In the genomic region with DNA sequence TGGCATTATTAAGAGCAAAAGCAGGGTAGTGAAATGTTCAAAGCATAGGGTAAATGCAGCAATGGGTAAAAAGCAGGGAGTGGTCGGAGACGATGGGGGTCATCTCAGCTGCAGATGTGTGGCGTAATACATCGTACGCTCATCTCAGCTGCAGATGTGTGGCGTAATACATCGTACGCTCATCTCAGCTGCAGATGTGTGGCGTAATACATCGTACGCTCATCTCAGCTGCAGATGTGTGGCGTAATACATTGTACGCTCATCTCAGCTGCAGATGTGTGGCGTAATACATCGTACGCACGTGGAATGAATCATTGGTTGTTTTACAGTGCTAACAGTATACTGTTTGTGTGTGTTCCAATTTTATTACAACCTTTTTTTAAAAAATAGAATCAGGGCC, we compare ENCODE assay signal across 7 cellular contexts. TPM values are rescaled to one million over a fixed set of nuclear protein-coding genes. Genes with fewer than 3 reads are reported as not detected.
DNase-seq lines count a peak whose midpoint lies in the region; ATAC-seq and TF ChIP-seq lines count a peak whose summit lies in the region.
"Not testable (repeated sequence)": the region's sequence is repeated elsewhere in the genome, so short reads cannot be mapped to it uniquely, and the experiment has no call there.

No MANE protein-coding gene starts in this region.

- H3K56ac ChIP-seq in IMR-90 (ENCODE audit: extremely low read depth, insufficient read depth, low read length) = not testable (repeated sequence)

- BruUV-seq in IMR-90 (replicated peaks; lab: Mats Ljungman, UMichigan); MCF 10A (replicated peaks; lab: Mats Ljungman, UMichigan): not testable (repeated sequence)

- H3K27me3 ChIP-seq in IMR-90 (ENCODE audit: control insufficient read depth, insufficient read depth, low read length); naive thymus-derived CD4-positive, alpha-beta T cell (ENCODE audit: control insufficient read depth in 2 of 2, insufficient read depth in 2 of 2, low read length in 2 of 2): not testable (repeated sequence)

- ATAC-seq in IMR-90 (ENCODE audit: low read depth) = peak; percentile 21; the same call in 1 of the 2 replicates
- ATAC-seq in naive thymus-derived CD4-positive, alpha-beta T cell = peak; percentile 70

- not testable (repeated sequence) for H3K36me3 Mint-ChIP-seq in MCF 10A (ENCODE audit: insufficient read depth, unreplicated experiment)
- peaks cover 3 to 29% (median 8%) of the 10 kb centered on the region in 5 donors for H3K36me3 Mint-ChIP-seq in naive thymus-derived CD4-positive, alpha-beta T cell

- H4K91ac ChIP-seq in IMR-90 (ENCODE audit: insufficient read depth, low read depth, low read length) = not testable (repeated sequence)

- not testable (repeated sequence) for H2BK120ac ChIP-seq in IMR-90 (ENCODE audit: low read depth, low read length)

- not testable (repeated sequence) for H3K4me2 ChIP-seq in IMR-90 (ENCODE audit: low read depth, low read length)

- not testable (repeated sequence) for H3K18ac ChIP-seq in IMR-90 (ENCODE audit: low read depth, low read length)

- not testable (repeated sequence) for H3K23ac ChIP-seq in IMR-90 (ENCODE audit: low read depth, low read length)

- peak; percentile 26 for DNase-seq in EL
- DNase-seq in IMR-90 = peak; percentile 73
- peak; percentile 43 for DNase-seq in NOMO-1 treated with DMSO at 0.1 percent for 48 hours (lab: John Stamatoyannopoulos, UW; ENCODE audit: unreplicated experiment)
- peak; percentile 7 for DNase-seq in SKM-1 treated with dmso at 0.1 percent for 144 hours (lab: John Stamatoyannopoulos, UW; ENCODE audit: unreplicated experiment)
- peak; percentile 66 for DNase-seq in MCF 10A (ENCODE audit: unreplicated experiment)
- DNase-seq in fibroblast of peridontal ligament (ENCODE audit: extremely low read depth) = peak; percentile 73
- not testable (repeated sequence) for DNase-seq in naive thymus-derived CD4-positive, alpha-beta T cell

- H2AFZ ChIP-seq in IMR-90 (replicated peaks; ENCODE audit: low read length, poor library complexity) = not testable (repeated sequence)

- not testable (repeated sequence) for H2BK5ac ChIP-seq in IMR-90 (ENCODE audit: low read depth, low read length, poor library complexity, severe bottlenecking)

- H3K9me3 ChIP-seq in IMR-90 (ENCODE audit: control insufficient read depth, insufficient read depth, low read length); naive thymus-derived CD4-positive, alpha-beta T cell (ENCODE audit: control insufficient read depth in 2 of 3, low read length in 3 of 3): not testable (repeated sequence)

- POLR2A ChIA-PET in IMR-90 (lab: Charles Lee; ENCODE audit: unreplicated experiment); naive thymus-derived CD4-positive, alpha-beta T cell (lab: Charles Lee): not testable (repeated sequence)
- POLR2A ChIA-PET in MCF 10A (lab: Yijun Ruan, JAX) = interaction anchor here (1.1 to 2.0 kb wide), 4 partner anchors 10 to 293 kb away, joined by 3 to 7 read pairs (median 4); no protein-coding TSS in a partner anchor

- H2BK15ac ChIP-seq in IMR-90 (ENCODE audit: low read depth, low read length) = not testable (repeated sequence)

- H3K9ac ChIP-seq in IMR-90 (ENCODE audit: low read depth, low read length) = not testable (repeated sequence)

- H3K9me1 ChIP-seq in IMR-90 (ENCODE audit: insufficient read depth, low read length) = peaks cover 13% of the 10 kb centered on the region; the same call in 1 of the 2 replicates

- not testable (repeated sequence) for H3K4me1 Mint-ChIP-seq in MCF 10A (ENCODE audit: insufficient read depth, unreplicated experiment)
- H3K4me1 Mint-ChIP-seq in naive thymus-derived CD4-positive, alpha-beta T cell = peaks cover 11 to 60% (median 39%) of the 10 kb centered on the region in 7 donors

- not testable (repeated sequence) for H3K4me3 Mint-ChIP-seq in MCF 10A (ENCODE audit: unreplicated experiment); naive thymus-derived CD4-positive, alpha-beta T cell

- peaks cover 15% of the 10 kb centered on the region; the same call in 1 of the 2 replicates for H4K20me1 ChIP-seq in IMR-90 (ENCODE audit: insufficient read depth, low read length)

- H4K8ac ChIP-seq in IMR-90 (ENCODE audit: low read depth in 2 of 2, low read length in 2 of 2) = not testable (repeated sequence)

- intact Hi-C loops in IMR-90 (cut with micrococcal nuclease); MCF 10A (cut with micrococcal nuclease); naive thymus-derived CD4-positive, alpha-beta T cell (cut with micrococcal nuclease): not testable (repeated sequence)

- not testable (repeated sequence) for H3K27ac Mint-ChIP-seq in MCF 10A (ENCODE audit: low read depth, unreplicated experiment); naive thymus-derived CD4-positive, alpha-beta T cell

- H2BK20ac ChIP-seq in IMR-90 (ENCODE audit: low read depth, low read length) = not testable (repeated sequence)

- TF ChIP-seq POLR2A in IMR-90 (IDR thresholded peaks at IDR 0.05; ENCODE audit: low read depth, low read length) = not testable (repeated sequence)

- not testable (repeated sequence) for TF ChIP-seq RAD21 in IMR-90 (IDR thresholded peaks at IDR 0.05; ENCODE audit: low read length)

- H2AK5ac ChIP-seq in IMR-90 (ENCODE audit: low read depth, low read length) = not testable (repeated sequence)

- H3K9me3 Mint-ChIP-seq in MCF 10A (ENCODE audit: unreplicated experiment); naive thymus-derived CD4-positive, alpha-beta T cell: not testable (repeated sequence)

- not testable (repeated sequence) for H3K4me1 ChIP-seq in IMR-90 (ENCODE audit: control insufficient read depth, insufficient read depth, low read length); naive thymus-derived CD4-positive, alpha-beta T cell (ENCODE audit: control insufficient read depth in 2 of 2, insufficient read depth in 2 of 2, low read length in 2 of 2)

- not testable (repeated sequence) for H3K27me3 Mint-ChIP-seq in MCF 10A (ENCODE audit: insufficient read depth, unreplicated experiment); naive thymus-derived CD4-positive, alpha-beta T cell

- H3K27ac ChIP-seq in IMR-90 (ENCODE audit: insufficient read depth, low read length); naive thymus-derived CD4-positive, alpha-beta T cell (ENCODE audit: low read depth, low read length): not testable (repeated sequence)

- dilution Hi-C loops in IMR-90 (cut with HindIII; ENCODE audit: low sequenced_read_pairs, unreplicated experiment) = not testable (repeated sequence)

- H3K36me3 ChIP-seq in IMR-90 (ENCODE audit: control insufficient read depth, insufficient read depth, low read length); naive thymus-derived CD4-positive, alpha-beta T cell (ENCODE audit: control insufficient read depth in 2 of 3, insufficient read depth in 3 of 3, low read length in 3 of 3): not testable (repeated sequence)

- TF ChIP-seq CTCF in IMR-90 (conservative IDR thresholded peaks at IDR 0.05; ENCODE audit: low read depth, low read length); MCF 10A (IDR thresholded peaks at IDR 0.05; ENCODE audit: unreplicated experiment): not testable (repeated sequence)

- CTCF ChIA-PET in IMR-90 (lab: Yijun Ruan, JAX); naive thymus-derived CD4-positive, alpha-beta T cell (lab: Charles Lee): not testable (repeated sequence)
- CTCF ChIA-PET in MCF 10A (lab: Yijun Ruan, JAX) = interaction anchor here (0.6 kb wide), 1 partner anchor 8 kb away, joined by 3 read pairs; the partner anchor contains the start of gene CTNNBL1

- no CpG with 5 or more reads among the region's 17 CpGs for WGBS in IMR-90 (ENCODE audit: extremely low coverage in 2 of 2, insufficient read length in 1 of 2), 2 experiments

- in situ Hi-C loops in IMR-90 (cut with MboI; ENCODE audit: low sequenced_read_pairs) = not testable (repeated sequence)

- not testable (repeated sequence) for H3K4ac ChIP-seq in IMR-90 (ENCODE audit: low read depth, low read length)

- H3K14ac ChIP-seq in IMR-90 (replicated peaks; ENCODE audit: low read depth, low read length) = not testable (repeated sequence)

- H2AK9ac ChIP-seq in IMR-90 (replicated peaks; ENCODE audit: low read depth, low read length, poor library complexity) = peak overlapping the region; percentile 59

- H3K4me3 ChIP-seq in IMR-90 (ENCODE audit: insufficient read depth, low read depth, low read length); naive thymus-derived CD4-positive, alpha-beta T cell (ENCODE audit: low read length): not testable (repeated sequence)

- not testable (repeated sequence) for H4K5ac ChIP-seq in IMR-90 (ENCODE audit: low read depth, low read length)

- H3K79me1 ChIP-seq in IMR-90 (ENCODE audit: low read depth in 1 of 2, low read length in 2 of 2) = peaks cover 48 to 61% of the 10 kb centered on the region in 2 experiments

TF ChIP-seq in IMR-90, 13 proteins besides CTCF, POLR2A, EP300 and RAD21:
- TF ChIP-seq FOS (IDR thresholded peaks at IDR 0.05; ENCODE audit: low read depth, low read length) (peak; percentile 30; the same call in 1 of the 2 replicates), CEBPB (IDR thresholded peaks at IDR 0.05; ENCODE audit: low read depth, low read length) (peak; percentile 95)
TF ChIP-seq in IMR-90: peak in this region for 2; not testable (repeated sequence) for 11.

RNA-seq across cellular contexts. Expression of gene CTNNBL1, which starts 7.8 kb away (rescaled TPM):
- total RNA-seq in IMR-90 (2012; rRNA removed) (29.2 and 34.1 TPM in 2 replicates), MCF 10A (2022) (44.9 and 45.2 TPM in 2 replicates)
- 29.9 and 30.2 TPM in 2 replicates for polyA plus RNA-seq in IMR-90 (2012; rRNA removed)
- 16.1 and 17.8 TPM in 2 replicates for polyA plus RNA-seq in IMR-90 (2012; cell fraction: cytosol; rRNA removed)
- 5.2 and 16.0 TPM in 2 replicates for polyA plus RNA-seq in IMR-90 (2012; cell fraction: nucleus; rRNA removed; ENCODE audit: low replicate concordance)
- total RNA-seq in naive thymus-derived CD4-positive, alpha-beta T cell = 10 to 100 TPM; 41.7 to 72.9 (median 49.1) TPM
- polyA plus RNA-seq in naive thymus-derived CD4-positive, alpha-beta T cell = 10 to 100 TPM; 84.0 to 93.4 TPM
